ENCODE assay signal across 8 cellular contexts in genomic region chr14:64914237-64914971, GRCh38. TPM values are rescaled to one million over a fixed set of nuclear protein-coding genes. Genes with fewer than 3 reads are reported as not detected.
DNase-seq lines count a peak whose midpoint lies in the region; ATAC-seq and TF ChIP-seq lines count a peak whose summit lies in the region.

CHURC1 (plus strand) TSS chr14:64914455; CDS start chr14:64914496, 41 bp downstream.

- BruUV-seq in Panc1 (replicated peaks; lab: Mats Ljungman, UMichigan): no TSS peak

- 0% methylated on average over 49 of the region's 49 CpGs for WGBS in esophagus, 2 donors

- CTCF ChIA-PET in Panc1 (lab: Charles Lee): no interaction called here

- intact Hi-C loops in Panc1 (cut with micrococcal nuclease; ENCODE audit: unreplicated experiment): no loop called here

- H3K4me3 ChIP-seq in Panc1 (ENCODE audit: low read depth in 2 of 2, low read length in 2 of 2) (peak within 1 kb of the TSS; percentile 90 to 92), esophagus (ENCODE audit: low read depth in 1 of 2, low read length in 2 of 2) (peak within 1 kb of the TSS; percentile 85), mucosa of stomach (ENCODE audit: low read length) (peak within 1 kb of the TSS; percentile 86)

- H3K4me3 Mint-ChIP-seq in activated T-cell treated with anti-CD3 and anti-CD28 coated beads, Interleukin-2, amount 50 U/mL, for 4 hours: peak within 1 kb of the TSS; percentile 94

- peaks cover 2% of the 10 kb centered on the region for H3K27me3 Mint-ChIP-seq in activated T-cell treated with anti-CD3 and anti-CD28 coated beads, Interleukin-2, amount 50 U/mL, for 4 hours (ENCODE audit: low read depth)

- H3K4me1 ChIP-seq in Panc1 (ENCODE audit: control insufficient read depth, insufficient read depth, low read length) (peaks cover 5% of the 10 kb centered on the region; the same call in 1 of the 2 replicates), esophagus (ENCODE audit: control insufficient read depth in 2 of 2, insufficient read depth in 2 of 2, low read length in 1 of 2) (no peaks in the 10 kb centered on the region), mucosa of stomach (ENCODE audit: control insufficient read depth, insufficient read depth, low read length) (peaks cover 15% of the 10 kb centered on the region)

- H3K27me3 ChIP-seq in Panc1 (ENCODE audit: control insufficient read depth, insufficient read depth, low read length) (no peaks in the 10 kb centered on the region), esophagus (ENCODE audit: control insufficient read depth in 1 of 2, insufficient read depth in 2 of 2, low read length in 2 of 2) (no peaks in the 10 kb centered on the region), mucosa of stomach (ENCODE audit: control insufficient read depth, insufficient read depth, low read length) (no peaks in the 10 kb centered on the region)

- H3K27ac ChIP-seq in Panc1 (ENCODE audit: low read length): peak within 1 kb of the TSS; percentile 90
- H3K27ac ChIP-seq in esophagus (ENCODE audit: low read depth in 2 of 2, low read length in 1 of 2): peak within 1 kb of the TSS; percentile 90 to 96

- ATAC-seq in GM21723 (IDR thresholded peaks at IDR 0.05; ENCODE audit: unreplicated experiment): peak; percentile 97
- ATAC-seq in Panc1: peak; percentile 100
- peak; percentile 97 to 99 for ATAC-seq in activated T-cell treated with anti-CD3 and anti-CD28 coated beads, Interleukin-2, amount 50 U/mL, for 4 hours

- H3K9me3 ChIP-seq in Panc1 (ENCODE audit: control insufficient read depth, insufficient read depth, low read depth, low read length): no peaks in the 10 kb centered on the region
- no peaks in the 10 kb centered on the region for H3K9me3 ChIP-seq in esophagus (ENCODE audit: control insufficient read depth in 2 of 2, insufficient read depth in 1 of 2, low read depth in 1 of 2, low read length in 1 of 2)
- no peaks in the 10 kb centered on the region for H3K9me3 ChIP-seq in mucosa of stomach (ENCODE audit: control insufficient read depth, low read length)

- no peaks in the 10 kb centered on the region for H3K9me3 Mint-ChIP-seq in activated T-cell treated with anti-CD3 and anti-CD28 coated beads, Interleukin-2, amount 50 U/mL, for 4 hours

- no peak for TF ChIP-seq CTCF in Panc1 (IDR thresholded peaks at IDR 0.05)

- H3K36me3 ChIP-seq in Panc1 (ENCODE audit: control insufficient read depth, insufficient read depth, low read length) (peaks cover 5% of the 10 kb centered on the region; the same call in 1 of the 2 replicates), esophagus (ENCODE audit: control insufficient read depth in 2 of 2, insufficient read depth in 2 of 2, low read length in 1 of 2) (no peaks in the 10 kb centered on the region), mucosa of stomach (ENCODE audit: control insufficient read depth, insufficient read depth, low read length) (no peaks in the 10 kb centered on the region)

- POLR2A ChIA-PET in Panc1 (lab: Charles Lee): interaction anchor here (0.6 to 0.7 kb wide), 5 partner anchors 18 to 173 kb away, joined by 3 to 6 read pairs (median 5); no protein-coding TSS in a partner anchor

- peaks cover 14% of the 10 kb centered on the region for H3K36me3 Mint-ChIP-seq in activated T-cell treated with anti-CD3 and anti-CD28 coated beads, Interleukin-2, amount 50 U/mL, for 4 hours (ENCODE audit: insufficient read depth)

- H3K9ac ChIP-seq in mucosa of stomach (ENCODE audit: low read length): peak within 1 kb of the TSS; percentile 97

- H3K4me1 Mint-ChIP-seq in activated T-cell treated with anti-CD3 and anti-CD28 coated beads, Interleukin-2, amount 50 U/mL, for 4 hours (ENCODE audit: low read depth): peaks cover 50% of the 10 kb centered on the region

- in situ Hi-C loops in Panc1 (cut with HindIII; ENCODE audit: low pct_unique_long_range_greater_than_20kb, low sequenced_read_pairs): no loop called here

- peak; percentile 99 for DNase-seq in DMS53 (lab: John Stamatoyannopoulos, UW)
- DNase-seq in KG1 (lab: John Stamatoyannopoulos, UW): peak; percentile 88
- DNase-seq in Panc1 (ENCODE audit: low read depth, low spot score): peak; percentile 94
- DNase-seq in activated T-cell treated with anti-CD3 and anti-CD28 coated beads, Interleukin-2, amount 50 U/mL, for 4 hours: peak; percentile 98
- DNase-seq in stimulated activated CD8-positive, alpha-beta memory T cell treated with anti-CD3 and anti-CD28 coated beads, Interleukin-7, amount 100 ng/mL, for 1 hour (ENCODE audit: low read depth in 2 of 2): peak; percentile 88 to 94

RNA-seq across cellular contexts. Expression of gene CHURC1, which starts in this region (rescaled TPM):
- 55.6 TPM for total RNA-seq in Panc1 (2021; ENCODE audit: unreplicated experiment)
- polyA plus RNA-seq in Panc1 (2012; ENCODE audit: insufficient read length): 43.6 TPM
- total RNA-seq in activated T-cell treated with anti-CD3 and anti-CD28 coated beads, Interleukin-2, amount 50 U/mL, for 4 hours: 10 to 100 TPM; 48.3 to 55.8 (median 49.3) TPM
- polyA plus RNA-seq in esophagus: 10 to 100 TPM; 30.3 to 31.7 TPM

Comparison
In these comparisons a context has a peak if more than half of its experiments do, and no peak if none do; other contexts are left out.
1. Peak in every context shown above with its lines: DNase-seq, ATAC-seq, H3K4me3 ChIP-seq and H3K27ac ChIP-seq.